ENCODE assay signal across 9 cellular contexts in the genomic region with DNA sequence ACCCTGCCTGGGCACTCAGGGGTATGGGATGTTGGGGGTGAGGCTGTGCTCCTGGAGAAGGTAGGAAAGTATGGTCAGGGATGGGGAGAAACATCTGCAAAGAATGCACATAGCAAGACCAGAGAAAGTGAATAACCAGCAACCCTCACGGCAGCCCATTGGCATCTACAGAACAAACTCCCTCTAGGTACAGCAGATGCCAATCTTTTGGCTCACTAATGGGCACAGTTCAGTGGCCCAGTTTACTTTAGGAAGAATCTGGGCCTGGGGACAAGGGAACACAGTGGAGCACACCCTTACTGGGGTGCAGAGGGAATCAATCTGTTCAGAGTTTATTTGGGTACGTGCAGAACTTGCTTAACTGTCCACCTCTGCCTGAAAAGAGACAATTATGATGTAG.
DNase-seq lines count a peak whose midpoint lies in the region; TF ChIP-seq lines count a peak whose summit lies in the region.
"Had no signal": no experiment of that assay in that cellular context is flagged by ENCODE, and none has a peak within 500 bp of the region (broad histone marks: within the 10 kb centered on the region; RNA-seq: fewer than 3 reads in every experiment).

No MANE protein-coding gene starts in this region.

- peak overlapping the region; percentile 8 to 82 (median 66) for H3K27ac ChIP-seq in esophagus squamous epithelium
- peak overlapping the region; percentile 37 to 70 for H3K27ac ChIP-seq in tibial artery

- no peak for TF ChIP-seq POLR2A in esophagus squamous epithelium (IDR thresholded peaks at IDR 0.05)

- H3K4me3 ChIP-seq in esophagus squamous epithelium (no peak overlapping the region), tibial artery (no peak overlapping the region)

- H3K27ac Mint-ChIP-seq in activated naive CD4-positive, alpha-beta T cell treated with anti-CD3 and anti-CD28 coated beads, Interleukin-2, amount 50 U/mL, for 24 hours: peak overlapping the region; percentile 72
- no peak overlapping the region for H3K27ac Mint-ChIP-seq in activated naive CD4-positive, alpha-beta T cell treated with anti-CD3 and anti-CD28 coated beads for 36 hours

- no peak overlapping the region for H3K4me3 Mint-ChIP-seq in activated naive CD4-positive, alpha-beta T cell treated with anti-CD3 and anti-CD28 coated beads, Interleukin-2, amount 50 U/mL, for 24 hours
- H3K4me3 Mint-ChIP-seq in activated naive CD4-positive, alpha-beta T cell treated with anti-CD3 and anti-CD28 coated beads for 36 hours: no peak overlapping the region

- TF ChIP-seq CTCF in esophagus squamous epithelium (IDR thresholded peaks at IDR 0.05) (no peak), tibial artery (IDR thresholded peaks at IDR 0.05) (no peak)

- intact Hi-C loops in activated naive CD4-positive, alpha-beta T cell treated with anti-CD3 and anti-CD28 coated beads for 36 hours (cut with micrococcal nuclease): loop anchor here (1.0 to 10.0 kb wide), 10 partner anchors 116 to 1172 kb away; partner anchors contain the start of genes SKAP2 and TAX1BP1
- intact Hi-C loops in esophagus squamous epithelium (cut with DNase I) (no loop called here), tibial artery (cut with DNase I; ENCODE audit: low total_unique reads) (no loop called here)

- DNase-seq in activated naive CD4-positive, alpha-beta T cell treated with anti-CD3 and anti-CD28 coated beads for 36 hours: no peak
- DNase-seq in LHCN-M2 (ENCODE audit: low read depth) (peak; percentile 38), esophagus squamous epithelium (lab: John Stamatoyannopoulos, UW) (no peak), tibial artery (no peak), NCI-H345 treated with DMSO at 0.1 percent for 48 hours (lab: John Stamatoyannopoulos, UW; ENCODE audit: unreplicated experiment) (no peak), COLO668 (lab: John Stamatoyannopoulos, UW; ENCODE audit: unreplicated experiment) (no peak)
- DNase-seq in activated CD8-positive, alpha-beta memory T cell treated with anti-CD3 and anti-CD28 coated beads, Interleukin-2, amount 50 U/mL, for 48 hours: no peak
- DNase-seq: kidney had no signal

- H3K9me3 ChIP-seq in esophagus squamous epithelium (no peaks in the 10 kb centered on the region), tibial artery (no peaks in the 10 kb centered on the region)

- H3K27me3 ChIP-seq in esophagus squamous epithelium (no peaks in the 10 kb centered on the region), tibial artery (no peaks in the 10 kb centered on the region)

- no peaks in the 10 kb centered on the region for H3K27me3 Mint-ChIP-seq in activated naive CD4-positive, alpha-beta T cell treated with anti-CD3 and anti-CD28 coated beads, Interleukin-2, amount 50 U/mL, for 24 hours
- peaks cover 16% of the 10 kb centered on the region for H3K27me3 Mint-ChIP-seq in activated naive CD4-positive, alpha-beta T cell treated with anti-CD3 and anti-CD28 coated beads for 36 hours (ENCODE audit: low read depth)

- peaks cover 33% of the 10 kb centered on the region for H3K4me1 Mint-ChIP-seq in activated naive CD4-positive, alpha-beta T cell treated with anti-CD3 and anti-CD28 coated beads, Interleukin-2, amount 50 U/mL, for 24 hours
- peaks cover 22% of the 10 kb centered on the region for H3K4me1 Mint-ChIP-seq in activated naive CD4-positive, alpha-beta T cell treated with anti-CD3 and anti-CD28 coated beads for 36 hours (ENCODE audit: low read depth)

- CTCF ChIA-PET in activated naive CD4-positive, alpha-beta T cell treated with anti-CD3 and anti-CD28 coated beads for 36 hours (lab: Charles Lee): no interaction called here

- peaks cover under 1% of the 10 kb centered on the region for H3K9me3 Mint-ChIP-seq in activated naive CD4-positive, alpha-beta T cell treated with anti-CD3 and anti-CD28 coated beads, Interleukin-2, amount 50 U/mL, for 24 hours
- no peaks in the 10 kb centered on the region for H3K9me3 Mint-ChIP-seq in activated naive CD4-positive, alpha-beta T cell treated with anti-CD3 and anti-CD28 coated beads for 36 hours

- H3K4me1 ChIP-seq in esophagus squamous epithelium: peaks cover 7 to 26% (median 13%) of the 10 kb centered on the region in 3 donors
- peaks cover 0 to 38% (median 20%) of the 10 kb centered on the region in 4 donors for H3K4me1 ChIP-seq in tibial artery

- WGBS in esophagus squamous epithelium, 2 donors: 39 to 51% methylated on average over 2 of the region's 2 CpGs

- H3K36me3 Mint-ChIP-seq in activated naive CD4-positive, alpha-beta T cell treated with anti-CD3 and anti-CD28 coated beads, Interleukin-2, amount 50 U/mL, for 24 hours: no peaks in the 10 kb centered on the region
- no peaks in the 10 kb centered on the region for H3K36me3 Mint-ChIP-seq in activated naive CD4-positive, alpha-beta T cell treated with anti-CD3 and anti-CD28 coated beads for 36 hours (ENCODE audit: low read depth)

- no peaks in the 10 kb centered on the region for H3K36me3 ChIP-seq in esophagus squamous epithelium
- no peaks in the 10 kb centered on the region for H3K36me3 ChIP-seq in tibial artery
